ENCODE assay signal across 9 cellular contexts in the genomic region with DNA sequence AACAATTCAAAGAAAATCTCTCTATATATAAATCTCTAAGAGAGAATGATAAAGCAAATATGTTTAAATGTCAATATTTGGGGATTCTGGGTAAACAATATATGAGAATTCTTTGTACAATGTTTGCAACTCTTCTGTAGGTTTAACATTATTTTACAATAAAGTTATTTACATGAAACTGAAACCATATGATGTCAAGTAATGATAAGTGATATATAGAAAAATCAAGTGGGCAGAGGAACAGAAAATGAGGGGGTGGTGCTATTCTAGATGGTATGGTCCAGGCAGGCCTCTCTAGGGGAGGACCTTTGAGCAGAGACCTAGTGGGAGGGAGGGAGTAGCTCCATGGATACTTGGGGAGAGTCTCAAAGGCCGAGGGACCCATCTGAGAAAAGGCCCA. TPM values are rescaled to one million over a fixed set of nuclear protein-coding genes. Genes with fewer than 3 reads are reported as not detected.
"Had no signal": no experiment of that assay in that cellular context is flagged by ENCODE, and none has a peak within 500 bp of the region (broad histone marks: within the 10 kb centered on the region; RNA-seq: fewer than 3 reads in every experiment).

No MANE protein-coding gene starts in this region.

- H3K9me3 Mint-ChIP-seq: GM23338, H9 had no signal

- H3K4me3 Mint-ChIP-seq: GM23338, H9 had no signal

- ATAC-seq: GM23338 had no signal

- H3K4me3 ChIP-seq: GM23338 had no signal

- DNase-seq: H9, HCEC 1CT, IMR-90, KBM-7 had no signal

- FAIRE-seq: H1, H54, HTR-8/SVneo had no signal

- H3K4me2 ChIP-seq: GM23338 had no signal

- H2AFZ ChIP-seq: GM23338 had no signal

- H3K27ac Mint-ChIP-seq: GM23338, H9 had no signal

RNA-seq across cellular contexts. Expression of a gene that starts 16.4 kb away (rescaled TPM):
- total RNA-seq: H9, HT-29, IMR-90 had no signal
- polyA plus RNA-seq: GM23338, IMR-90 had no signal
